In the genomic region with DNA sequence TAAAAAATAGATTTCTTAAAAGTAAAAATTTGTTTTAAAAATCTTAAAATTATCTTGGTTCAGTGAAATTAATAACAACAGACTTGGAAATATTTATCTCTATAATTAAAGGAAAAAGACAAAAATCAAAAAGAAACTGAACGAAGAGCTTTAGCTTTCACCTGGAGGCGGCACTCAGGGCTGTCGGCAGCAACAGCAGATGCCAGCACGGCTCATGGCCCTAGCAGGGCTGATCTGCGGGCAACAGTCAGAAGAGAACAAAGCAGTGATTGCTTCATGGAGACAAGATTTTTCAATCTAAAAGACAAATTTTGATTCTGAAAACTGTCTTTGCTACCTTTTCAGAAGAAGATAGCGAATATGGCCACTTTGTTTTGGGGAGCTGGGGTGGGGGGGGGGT, we compare ENCODE assay signal across 1 cellular context.
TF ChIP-seq lines count a peak whose summit lies in the region.

No MANE protein-coding gene starts in this region.

TF ChIP-seq in GM23338, 12 proteins besides CTCF, POLR2A, EP300 and RAD21 (continued from another document):
- TF ChIP-seq, protein P1, sequence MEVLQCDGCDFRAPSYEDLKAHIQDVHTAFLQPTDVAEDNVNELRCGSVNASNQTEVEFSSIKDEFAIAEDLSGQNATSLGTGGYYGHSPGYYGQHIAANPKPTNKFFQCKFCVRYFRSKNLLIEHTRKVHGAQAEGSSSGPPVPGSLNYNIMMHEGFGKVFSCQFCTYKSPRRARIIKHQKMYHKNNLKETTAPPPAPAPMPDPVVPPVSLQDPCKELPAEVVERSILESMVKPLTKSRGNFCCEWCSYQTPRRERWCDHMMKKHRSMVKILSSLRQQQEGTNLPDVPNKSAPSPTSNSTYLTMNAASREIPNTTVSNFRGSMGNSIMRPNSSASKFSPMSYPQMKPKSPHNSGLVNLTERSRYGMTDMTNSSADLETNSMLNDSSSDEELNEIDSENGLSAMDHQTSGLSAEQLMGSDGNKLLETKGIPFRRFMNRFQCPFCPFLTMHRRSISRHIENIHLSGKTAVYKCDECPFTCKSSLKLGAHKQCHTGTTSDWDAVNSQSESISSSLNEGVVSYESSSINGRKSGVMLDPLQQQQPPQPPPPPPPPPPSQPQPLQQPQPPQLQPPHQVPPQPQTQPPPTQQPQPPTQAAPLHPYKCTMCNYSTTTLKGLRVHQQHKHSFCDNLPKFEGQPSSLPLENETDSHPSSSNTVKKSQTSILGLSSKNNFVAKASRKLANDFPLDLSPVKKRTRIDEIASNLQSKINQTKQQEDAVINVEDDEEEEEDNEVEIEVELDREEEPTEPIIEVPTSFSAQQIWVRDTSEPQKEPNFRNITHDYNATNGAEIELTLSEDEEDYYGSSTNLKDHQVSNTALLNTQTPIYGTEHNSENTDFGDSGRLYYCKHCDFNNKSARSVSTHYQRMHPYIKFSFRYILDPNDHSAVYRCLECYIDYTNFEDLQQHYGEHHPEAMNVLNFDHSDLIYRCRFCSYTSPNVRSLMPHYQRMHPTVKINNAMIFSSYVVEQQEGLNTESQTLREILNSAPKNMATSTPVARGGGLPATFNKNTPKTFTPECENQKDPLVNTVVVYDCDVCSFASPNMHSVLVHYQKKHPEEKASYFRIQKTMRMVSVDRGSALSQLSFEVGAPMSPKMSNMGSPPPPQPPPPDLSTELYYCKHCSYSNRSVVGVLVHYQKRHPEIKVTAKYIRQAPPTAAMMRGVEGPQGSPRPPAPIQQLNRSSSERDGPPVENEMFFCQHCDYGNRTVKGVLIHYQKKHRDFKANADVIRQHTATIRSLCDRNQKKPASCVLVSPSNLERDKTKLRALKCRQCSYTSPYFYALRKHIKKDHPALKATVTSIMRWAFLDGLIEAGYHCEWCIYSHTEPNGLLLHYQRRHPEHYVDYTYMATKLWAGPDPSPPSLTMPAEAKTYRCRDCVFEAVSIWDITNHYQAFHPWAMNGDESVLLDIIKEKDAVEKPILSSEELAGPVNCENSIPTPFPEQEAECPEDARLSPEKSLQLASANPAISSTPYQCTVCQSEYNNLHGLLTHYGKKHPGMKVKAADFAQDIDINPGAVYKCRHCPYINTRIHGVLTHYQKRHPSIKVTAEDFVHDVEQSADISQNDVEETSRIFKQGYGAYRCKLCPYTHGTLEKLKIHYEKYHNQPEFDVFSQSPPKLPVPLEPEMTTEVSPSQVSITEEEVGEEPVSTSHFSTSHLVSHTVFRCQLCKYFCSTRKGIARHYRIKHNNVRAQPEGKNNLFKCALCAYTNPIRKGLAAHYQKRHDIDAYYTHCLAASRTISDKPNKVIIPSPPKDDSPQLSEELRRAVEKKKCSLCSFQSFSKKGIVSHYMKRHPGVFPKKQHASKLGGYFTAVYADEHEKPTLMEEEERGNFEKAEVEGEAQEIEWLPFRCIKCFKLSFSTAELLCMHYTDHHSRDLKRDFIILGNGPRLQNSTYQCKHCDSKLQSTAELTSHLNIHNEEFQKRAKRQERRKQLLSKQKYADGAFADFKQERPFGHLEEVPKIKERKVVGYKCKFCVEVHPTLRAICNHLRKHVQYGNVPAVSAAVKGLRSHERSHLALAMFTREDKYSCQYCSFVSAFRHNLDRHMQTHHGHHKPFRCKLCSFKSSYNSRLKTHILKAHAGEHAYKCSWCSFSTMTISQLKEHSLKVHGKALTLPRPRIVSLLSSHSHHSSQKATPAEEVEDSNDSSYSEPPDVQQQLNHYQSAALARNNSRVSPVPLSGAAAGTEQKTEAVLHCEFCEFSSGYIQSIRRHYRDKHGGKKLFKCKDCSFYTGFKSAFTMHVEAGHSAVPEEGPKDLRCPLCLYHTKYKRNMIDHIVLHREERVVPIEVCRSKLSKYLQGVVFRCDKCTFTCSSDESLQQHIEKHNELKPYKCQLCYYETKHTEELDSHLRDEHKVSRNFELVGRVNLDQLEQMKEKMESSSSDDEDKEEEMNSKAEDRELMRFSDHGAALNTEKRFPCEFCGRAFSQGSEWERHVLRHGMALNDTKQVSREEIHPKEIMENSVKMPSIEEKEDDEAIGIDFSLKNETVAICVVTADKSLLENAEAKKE (CRISPR knock-in tag; IDR thresholded peaks at IDR 0.05): no peak
- TF ChIP-seq CREB1 (CRISPR knock-in tag; IDR thresholded peaks at IDR 0.05; ENCODE audit: low read depth) (no peak), ZNF114 (CRISPR knock-in tag; IDR thresholded peaks at IDR 0.05) (no peak), ZNF331 (CRISPR knock-in tag; IDR thresholded peaks at IDR 0.05; ENCODE audit: low read depth) (no peak), NANOG (IDR thresholded peaks at IDR 0.05; ENCODE audit: borderline replicate concordance) (no peak), EZH2phosphoT487 (IDR thresholded peaks at IDR 0.05; ENCODE audit: unreplicated experiment) (no peak)
- TF ChIP-seq, protein P2, sequence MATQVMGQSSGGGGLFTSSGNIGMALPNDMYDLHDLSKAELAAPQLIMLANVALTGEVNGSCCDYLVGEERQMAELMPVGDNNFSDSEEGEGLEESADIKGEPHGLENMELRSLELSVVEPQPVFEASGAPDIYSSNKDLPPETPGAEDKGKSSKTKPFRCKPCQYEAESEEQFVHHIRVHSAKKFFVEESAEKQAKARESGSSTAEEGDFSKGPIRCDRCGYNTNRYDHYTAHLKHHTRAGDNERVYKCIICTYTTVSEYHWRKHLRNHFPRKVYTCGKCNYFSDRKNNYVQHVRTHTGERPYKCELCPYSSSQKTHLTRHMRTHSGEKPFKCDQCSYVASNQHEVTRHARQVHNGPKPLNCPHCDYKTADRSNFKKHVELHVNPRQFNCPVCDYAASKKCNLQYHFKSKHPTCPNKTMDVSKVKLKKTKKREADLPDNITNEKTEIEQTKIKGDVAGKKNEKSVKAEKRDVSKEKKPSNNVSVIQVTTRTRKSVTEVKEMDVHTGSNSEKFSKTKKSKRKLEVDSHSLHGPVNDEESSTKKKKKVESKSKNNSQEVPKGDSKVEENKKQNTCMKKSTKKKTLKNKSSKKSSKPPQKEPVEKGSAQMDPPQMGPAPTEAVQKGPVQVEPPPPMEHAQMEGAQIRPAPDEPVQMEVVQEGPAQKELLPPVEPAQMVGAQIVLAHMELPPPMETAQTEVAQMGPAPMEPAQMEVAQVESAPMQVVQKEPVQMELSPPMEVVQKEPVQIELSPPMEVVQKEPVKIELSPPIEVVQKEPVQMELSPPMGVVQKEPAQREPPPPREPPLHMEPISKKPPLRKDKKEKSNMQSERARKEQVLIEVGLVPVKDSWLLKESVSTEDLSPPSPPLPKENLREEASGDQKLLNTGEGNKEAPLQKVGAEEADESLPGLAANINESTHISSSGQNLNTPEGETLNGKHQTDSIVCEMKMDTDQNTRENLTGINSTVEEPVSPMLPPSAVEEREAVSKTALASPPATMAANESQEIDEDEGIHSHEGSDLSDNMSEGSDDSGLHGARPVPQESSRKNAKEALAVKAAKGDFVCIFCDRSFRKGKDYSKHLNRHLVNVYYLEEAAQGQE (IDR thresholded peaks at IDR 0.05; ENCODE audit: unreplicated experiment): no peak
- TF ChIP-seq, protein P3, sequence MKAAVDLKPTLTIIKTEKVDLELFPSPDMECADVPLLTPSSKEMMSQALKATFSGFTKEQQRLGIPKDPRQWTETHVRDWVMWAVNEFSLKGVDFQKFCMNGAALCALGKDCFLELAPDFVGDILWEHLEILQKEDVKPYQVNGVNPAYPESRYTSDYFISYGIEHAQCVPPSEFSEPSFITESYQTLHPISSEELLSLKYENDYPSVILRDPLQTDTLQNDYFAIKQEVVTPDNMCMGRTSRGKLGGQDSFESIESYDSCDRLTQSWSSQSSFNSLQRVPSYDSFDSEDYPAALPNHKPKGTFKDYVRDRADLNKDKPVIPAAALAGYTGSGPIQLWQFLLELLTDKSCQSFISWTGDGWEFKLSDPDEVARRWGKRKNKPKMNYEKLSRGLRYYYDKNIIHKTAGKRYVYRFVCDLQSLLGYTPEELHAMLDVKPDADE (IDR thresholded peaks at IDR 0.05): no peak
